In the genomic region with DNA sequence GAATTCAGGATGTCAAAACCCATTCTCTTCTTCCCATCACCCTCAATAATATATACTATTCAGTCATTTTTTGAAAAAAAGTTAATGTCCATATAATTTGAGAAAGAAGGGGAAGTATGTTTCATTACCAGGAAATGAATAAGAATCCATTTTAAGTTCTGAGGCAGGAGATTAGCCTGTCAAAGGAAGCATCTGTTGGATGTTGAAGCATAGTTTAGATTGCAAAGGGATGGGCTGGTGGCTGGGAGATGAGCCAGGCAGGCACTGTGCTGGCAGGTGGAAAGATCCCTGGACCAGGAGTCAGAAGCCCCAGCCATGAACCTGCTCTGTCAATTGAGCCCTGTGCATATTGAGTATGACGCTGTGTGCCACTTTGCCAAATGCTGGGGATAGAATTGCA, we compare ENCODE assay signal across 30 cellular contexts. TPM values are rescaled to one million over a fixed set of nuclear protein-coding genes. Genes with fewer than 3 reads are reported as not detected.
"Had no signal": no experiment of that assay in that cellular context is flagged by ENCODE, and none has a peak within 500 bp of the region (broad histone marks: within the 10 kb centered on the region; RNA-seq: fewer than 3 reads in every experiment).

No MANE protein-coding gene starts in this region.

- H3K4me1 ChIP-seq: adrenal gland, body of pancreas, colonic mucosa, gastroesophageal sphincter, prostate gland, sigmoid colon, stomach, thyroid gland, upper lobe of left lung had no signal

- H3K27me3 ChIP-seq: adrenal gland, body of pancreas, colonic mucosa, ovary, sigmoid colon, thyroid gland, upper lobe of left lung had no signal

- DNase-seq: activated CD4-positive, alpha-beta T cell treated with anti-CD3 and anti-CD28 coated beads for 4 hours; activated CD4-positive, alpha-beta T cell treated with anti-CD3 and anti-CD28 coated beads, Interleukin-2, amount 50 U/mL, for 4 hours; activated naive CD4-positive, alpha-beta T cell; activated naive CD8-positive, alpha-beta T cell treated with anti-CD3 and anti-CD28 coated beads for 36 hours; activated T-cell treated with anti-CD3 and anti-CD28 coated beads for 4 hours; activated T-cell treated with anti-CD3 and anti-CD28 coated beads, Interleukin-2, amount 50 U/mL, for 72 hours; adrenal gland; aorta; body of pancreas; colonic mucosa; effector memory CD8-positive, alpha-beta T cell; hippocampal formation; left cardiac atrium; midbrain; naive thymus-derived CD4-positive, alpha-beta T cell; ovary; sigmoid colon; stimulated activated CD4-positive, alpha-beta T cell treated with anti-CD3 and anti-CD28 coated beads, Interleukin-15, amount 100 ng/mL, for 24 hours; stimulated activated CD4-positive, alpha-beta T cell treated with anti-CD3 and anti-CD28 coated beads, Interleukin-2, amount 100 ng/mL, for 24 hours; stimulated activated naive B cell treated with anti-CD40 and anti-IgM and Interleukin-4, amounts not matched to agents 10 μg/mL and 1 μg/mL and 100 μg/mL, for 72 hours; stomach; T-helper 17 cell; thyroid gland; upper lobe of left lung had no signal

- H3K36me3 ChIP-seq: adrenal gland, colonic mucosa, gastroesophageal sphincter, ovary, prostate gland, sigmoid colon, stomach, thyroid gland, upper lobe of left lung had no signal

- H3K27ac ChIP-seq: adrenal gland, body of pancreas, colonic mucosa, gastroesophageal sphincter, ovary, prostate gland, sigmoid colon, stomach, thyroid gland, upper lobe of left lung, VCaP had no signal

- H3K4me3 ChIP-seq: adrenal gland, body of pancreas, colonic mucosa, gastroesophageal sphincter, ovary, prostate gland, sigmoid colon, stomach, thyroid gland, upper lobe of left lung had no signal

- ATAC-seq: activated T-cell treated with anti-CD3 and anti-CD28 coated beads, Interleukin-2, amount 50 U/mL, for 72 hours; body of pancreas; effector memory CD8-positive, alpha-beta T cell; gastroesophageal sphincter; left cardiac atrium; naive thymus-derived CD4-positive, alpha-beta T cell; stimulated activated naive B cell treated with anti-CD40 and anti-IgM and Interleukin-4, amounts not matched to agents 10 μg/mL and 1 μg/mL and 100 μg/mL, for 72 hours; T-helper 17 cell had no signal

- H3K9me3 ChIP-seq: adrenal gland, body of pancreas, colonic mucosa, gastroesophageal sphincter, ovary, prostate gland, sigmoid colon, stomach, thyroid gland, upper lobe of left lung had no signal

RNA-seq across cellular contexts. Expression of a gene that starts 48.4 kb away (rescaled TPM):
- total RNA-seq: activated naive CD8-positive, alpha-beta T cell treated with anti-CD3 and anti-CD28 coated beads for 36 hours; activated T-cell treated with anti-CD3 and anti-CD28 coated beads, Interleukin-2, amount 50 U/mL, for 72 hours; fibroblast of lung; fibroblast of villous mesenchyme; naive thymus-derived CD4-positive, alpha-beta T cell; T-helper 17 cell had no signal
- polyA plus RNA-seq: fibroblast of lung; keratinocyte; naive thymus-derived CD4-positive, alpha-beta T cell had no signal
